Comparison of ENCODE assay signal across 28 cellular contexts in genomic region chr13:109355129-109355528, GRCh38.
"Had no signal": no experiment of that assay in that cellular context is flagged by ENCODE, and none has a peak within 500 bp of the region (broad histone marks: within the 10 kb centered on the region; RNA-seq: fewer than 3 reads in every experiment).

No MANE protein-coding gene starts in this region.

- H3K4me2 ChIP-seq: hepatocyte had no signal

- H3K4me1 ChIP-seq: colonic mucosa, esophagus squamous epithelium, foreskin keratinocyte, gastrocnemius medialis, gastroesophageal sphincter, heart left ventricle, heart right ventricle had no signal

- H3K27me3 ChIP-seq: colonic mucosa, esophagus muscularis mucosa, esophagus squamous epithelium, foreskin keratinocyte, gastrocnemius medialis, gastroesophageal sphincter, heart left ventricle, heart right ventricle, hepatocyte had no signal

- H3K36me3 ChIP-seq: colonic mucosa, esophagus muscularis mucosa, esophagus squamous epithelium, gastrocnemius medialis, gastroesophageal sphincter, heart left ventricle, heart right ventricle had no signal

- H3K27ac ChIP-seq: colonic mucosa, coronary artery, dorsolateral prefrontal cortex, epithelial cell of prostate, esophagus muscularis mucosa, esophagus squamous epithelium, foreskin keratinocyte, gastrocnemius medialis, gastroesophageal sphincter, heart left ventricle, heart right ventricle, hepatocyte had no signal

- H3K9me3 ChIP-seq: colonic mucosa, esophagus muscularis mucosa, esophagus squamous epithelium, gastrocnemius medialis, gastroesophageal sphincter, heart left ventricle, heart right ventricle had no signal

- FAIRE-seq: colon, endometrium, frontal cortex had no signal

- H3K4me3 ChIP-seq: colonic mucosa, coronary artery, esophagus muscularis mucosa, esophagus squamous epithelium, gastrocnemius medialis, gastroesophageal sphincter, heart left ventricle, heart right ventricle, hepatocyte had no signal

- H3K79me2 ChIP-seq: hepatocyte had no signal

- DNase-seq: colonic mucosa; cortex of kidney; dermis blood vessel endothelial cell; dorsolateral prefrontal cortex; effector CD4-positive, alpha-beta T cell; effector CD8-positive, alpha-beta T cell; effector memory CD4-positive, alpha-beta T cell; effector memory CD8-positive, alpha-beta T cell; endodermal cell; erythroblast; esophagus squamous epithelium; foreskin fibroblast; foreskin keratinocyte; foreskin melanocyte; gastrocnemius medialis; glutamatergic neuron; head of caudate nucleus; heart left ventricle; heart right ventricle had no signal

- ATAC-seq: effector memory CD8-positive, alpha-beta T cell; esophagus mucosa; foreskin keratinocyte; gastrocnemius medialis; gastroesophageal sphincter; heart left ventricle; heart right ventricle had no signal

- H2AFZ ChIP-seq: hepatocyte had no signal
